ENCODE assay signal across 28 cellular contexts in genomic region chr18:49075697-49076096, GRCh38.
"Had no signal": no experiment of that assay in that cellular context is flagged by ENCODE, and none has a peak within 500 bp of the region (broad histone marks: within the 10 kb centered on the region; RNA-seq: fewer than 3 reads in every experiment).

No MANE protein-coding gene starts in this region.

- H3K27ac Mint-ChIP-seq: activated naive CD8-positive, alpha-beta T cell; activated T-cell treated with anti-CD3 and anti-CD28 coated beads, Interleukin-2, amount 50 U/mL, for 72 hours; nephron progenitor cell; stimulated activated naive B cell treated with anti-CD40 and anti-IgM and Interleukin-4, amounts not matched to agents 10 μg/mL and 1 μg/mL and 100 μg/mL, for 72 hours had no signal

- H3K4me1 ChIP-seq: colonic mucosa, foreskin keratinocyte, prostate gland had no signal

- H3K4me3 ChIP-seq: body of pancreas, colonic mucosa, dorsolateral prefrontal cortex, heart left ventricle, left ventricle myocardium inferior, prostate gland, stomach, tibial artery had no signal

- H3K4me1 Mint-ChIP-seq: naive B cell had no signal

- H3K27ac ChIP-seq: body of pancreas, colonic mucosa, foreskin keratinocyte, heart left ventricle, left ventricle myocardium inferior, neutrophil, prostate gland, stomach, tibial artery, VCaP had no signal

- H3K27me3 Mint-ChIP-seq: activated naive CD8-positive, alpha-beta T cell; naive B cell; stimulated activated naive B cell treated with anti-CD40 and anti-IgM and Interleukin-4, amounts not matched to agents 10 μg/mL and 1 μg/mL and 100 μg/mL, for 72 hours had no signal

- FAIRE-seq: islet of Langerhans had no signal

- DNase-seq: activated CD4-positive, alpha-beta T cell treated with anti-CD3 and anti-CD28 coated beads for 4 hours; activated CD4-positive, alpha-beta T cell treated with anti-CD3 and anti-CD28 coated beads, Interleukin-2, amount 50 U/mL, for 4 hours; activated naive CD4-positive, alpha-beta T cell treated with Interleukin-2 at 50 U/mL for 16 hours; activated T-cell treated with anti-CD3 and anti-CD28 coated beads for 4 hours; activated T-cell treated with anti-CD3 and anti-CD28 coated beads, Interleukin-2, amount 50 U/mL, for 72 hours; aorta; body of pancreas; cerebellar nuclear complex; colonic mucosa; dorsolateral prefrontal cortex; effector memory CD4-positive, alpha-beta T cell; foreskin keratinocyte; heart left ventricle; left ventricle myocardium inferior; mammary epithelial cell; naive B cell; nephron progenitor cell; retina; stimulated activated CD4-positive, alpha-beta T cell treated with anti-CD3 and anti-CD28 coated beads, Interleukin-15, amount 100 ng/mL, for 24 hours; stimulated activated CD4-positive, alpha-beta T cell treated with anti-CD3 and anti-CD28 coated beads, Interleukin-2, amount 100 ng/mL, for 24 hours; stimulated activated naive B cell treated with anti-CD40 and anti-IgM and Interleukin-4, amounts not matched to agents 10 μg/mL and 1 μg/mL and 100 μg/mL, for 72 hours; stomach; tibial artery had no signal

- H3K9me3 ChIP-seq: body of pancreas, colonic mucosa, heart left ventricle, left ventricle myocardium inferior, neutrophil, prostate gland, stomach, tibial artery had no signal

- H3K9me3 Mint-ChIP-seq: activated T-cell treated with anti-CD3 and anti-CD28 coated beads, Interleukin-2, amount 50 U/mL, for 72 hours; stimulated activated naive B cell treated with anti-CD40 and anti-IgM and Interleukin-4, amounts not matched to agents 10 μg/mL and 1 μg/mL and 100 μg/mL, for 72 hours had no signal

- H3K27me3 ChIP-seq: body of pancreas, colonic mucosa, dorsolateral prefrontal cortex, foreskin keratinocyte, heart left ventricle, neutrophil, stomach, tibial artery had no signal

- H3K4me3 Mint-ChIP-seq: activated naive CD8-positive, alpha-beta T cell; activated T-cell treated with anti-CD3 and anti-CD28 coated beads, Interleukin-2, amount 50 U/mL, for 72 hours; naive B cell; nephron progenitor cell; stimulated activated naive B cell treated with anti-CD40 and anti-IgM and Interleukin-4, amounts not matched to agents 10 μg/mL and 1 μg/mL and 100 μg/mL, for 72 hours had no signal

- H3K36me3 ChIP-seq: colonic mucosa, heart left ventricle, left ventricle myocardium inferior, neutrophil, prostate gland, stomach, tibial artery had no signal
